1 cellular context compared by ENCODE assay signal in genomic region chr17:72092710-72093322, GRCh38.
A peak's percentile ranks its signal among the peaks of the same experiment; 100 is the strongest.
TF ChIP-seq lines count a peak whose summit lies in the region.

No MANE protein-coding gene starts in this region.

TF ChIP-seq in HepG2, 621 proteins besides CTCF, POLR2A, EP300 and RAD21 (continued from another document):
- TF ChIP-seq, protein P1, sequence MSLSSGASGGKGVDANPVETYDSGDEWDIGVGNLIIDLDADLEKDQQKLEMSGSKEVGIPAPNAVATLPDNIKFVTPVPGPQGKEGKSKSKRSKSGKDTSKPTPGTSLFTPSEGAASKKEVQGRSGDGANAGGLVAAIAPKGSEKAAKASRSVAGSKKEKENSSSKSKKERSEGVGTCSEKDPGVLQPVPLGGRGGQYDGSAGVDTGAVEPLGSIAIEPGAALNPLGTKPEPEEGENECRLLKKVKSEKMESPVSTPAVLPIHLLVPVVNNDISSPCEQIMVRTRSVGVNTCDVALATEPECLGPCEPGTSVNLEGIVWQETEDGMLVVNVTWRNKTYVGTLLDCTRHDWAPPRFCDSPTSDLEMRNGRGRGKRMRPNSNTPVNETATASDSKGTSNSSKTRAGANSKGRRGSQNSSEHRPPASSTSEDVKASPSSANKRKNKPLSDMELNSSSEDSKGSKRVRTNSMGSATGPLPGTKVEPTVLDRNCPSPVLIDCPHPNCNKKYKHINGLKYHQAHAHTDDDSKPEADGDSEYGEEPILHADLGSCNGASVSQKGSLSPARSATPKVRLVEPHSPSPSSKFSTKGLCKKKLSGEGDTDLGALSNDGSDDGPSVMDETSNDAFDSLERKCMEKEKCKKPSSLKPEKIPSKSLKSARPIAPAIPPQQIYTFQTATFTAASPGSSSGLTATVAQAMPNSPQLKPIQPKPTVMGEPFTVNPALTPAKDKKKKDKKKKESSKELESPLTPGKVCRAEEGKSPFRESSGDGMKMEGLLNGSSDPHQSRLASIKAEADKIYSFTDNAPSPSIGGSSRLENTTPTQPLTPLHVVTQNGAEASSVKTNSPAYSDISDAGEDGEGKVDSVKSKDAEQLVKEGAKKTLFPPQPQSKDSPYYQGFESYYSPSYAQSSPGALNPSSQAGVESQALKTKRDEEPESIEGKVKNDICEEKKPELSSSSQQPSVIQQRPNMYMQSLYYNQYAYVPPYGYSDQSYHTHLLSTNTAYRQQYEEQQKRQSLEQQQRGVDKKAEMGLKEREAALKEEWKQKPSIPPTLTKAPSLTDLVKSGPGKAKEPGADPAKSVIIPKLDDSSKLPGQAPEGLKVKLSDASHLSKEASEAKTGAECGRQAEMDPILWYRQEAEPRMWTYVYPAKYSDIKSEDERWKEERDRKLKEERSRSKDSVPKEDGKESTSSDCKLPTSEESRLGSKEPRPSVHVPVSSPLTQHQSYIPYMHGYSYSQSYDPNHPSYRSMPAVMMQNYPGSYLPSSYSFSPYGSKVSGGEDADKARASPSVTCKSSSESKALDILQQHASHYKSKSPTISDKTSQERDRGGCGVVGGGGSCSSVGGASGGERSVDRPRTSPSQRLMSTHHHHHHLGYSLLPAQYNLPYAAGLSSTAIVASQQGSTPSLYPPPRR (CRISPR knock-in tag; IDR thresholded peaks at IDR 0.05; ENCODE audit: borderline replicate concordance): peak; percentile 97
- TF ChIP-seq ZSCAN21 (CRISPR knock-in tag; IDR thresholded peaks at IDR 0.05; ENCODE audit: borderline replicate concordance) (peak; percentile 46; the same call in 1 of the 2 replicates), SSRP1 (CRISPR knock-in tag; IDR thresholded peaks at IDR 0.05) (peak; percentile 29; the same call in 1 of the 2 replicates), FOSL2 (CRISPR knock-in tag; IDR thresholded peaks at IDR 0.05) (peak; percentile 90), ZNF672 (CRISPR knock-in tag; IDR thresholded peaks at IDR 0.05) (no peak), KDM2A (CRISPR knock-in tag; IDR thresholded peaks at IDR 0.05; ENCODE audit: borderline replicate concordance, low read depth) (no peak), ZMAT3 (CRISPR knock-in tag; conservative IDR thresholded peaks at IDR 0.05) (0 out of 2 replicates have a peak, but pooled peaks have one; percentile 28), USF2 (IDR thresholded peaks at IDR 0.05; ENCODE audit: low read depth, low read length) (no peak), USF2 (CRISPR knock-in tag; IDR thresholded peaks at IDR 0.05; ENCODE audit: borderline replicate concordance) (no peak), JUNB (CRISPR knock-in tag; IDR thresholded peaks at IDR 0.05; ENCODE audit: borderline replicate concordance) (no peak), CENPBD1 (CRISPR knock-in tag; IDR thresholded peaks at IDR 0.05; ENCODE audit: borderline replicate concordance, low read depth) (no peak), ZNF33A (CRISPR knock-in tag; IDR thresholded peaks at IDR 0.05; ENCODE audit: borderline replicate concordance) (no peak), ZBTB25 (CRISPR knock-in tag; IDR thresholded peaks at IDR 0.05) (peak; percentile 79), SRF (IDR thresholded peaks at IDR 0.05; ENCODE audit: low read depth, low read length) (0 out of 2 replicates have a peak, but pooled peaks have one; percentile 20), SIX4 (CRISPR knock-in tag; IDR thresholded peaks at IDR 0.05) (peak; percentile 98), ZNF280B (CRISPR knock-in tag; IDR thresholded peaks at IDR 0.05; ENCODE audit: borderline replicate concordance) (no peak), ATF2 (CRISPR knock-in tag; IDR thresholded peaks at IDR 0.05) (peak; percentile 80), NONO (IDR thresholded peaks at IDR 0.05) (no peak), NONO (CRISPR knock-in tag; conservative IDR thresholded peaks at IDR 0.05) (peak; percentile 56; the same call in 1 of the 2 replicates), TBP (CRISPR knock-in tag; IDR thresholded peaks at IDR 0.05) (no peak), CCDC6 (CRISPR knock-in tag; IDR thresholded peaks at IDR 0.05) (peak; percentile 77; the same call in 1 of the 2 replicates), MAFF (IDR thresholded peaks at IDR 0.05; ENCODE audit: low read depth, low read length) (no peak), ZBTB20 (CRISPR knock-in tag; IDR thresholded peaks at IDR 0.05; ENCODE audit: borderline replicate concordance, low read depth) (peak; percentile 85), ZNF484 (CRISPR knock-in tag; IDR thresholded peaks at IDR 0.05; ENCODE audit: borderline replicate concordance, low read depth) (no peak), TRIM24 (CRISPR knock-in tag; IDR thresholded peaks at IDR 0.05) (peak; percentile 73; the same call in 1 of the 2 replicates), ELK4 (CRISPR knock-in tag; IDR thresholded peaks at IDR 0.05; ENCODE audit: borderline replicate concordance) (no peak), ZSCAN29 (CRISPR knock-in tag; conservative IDR thresholded peaks at IDR 0.05) (no peak), SIX1 (CRISPR knock-in tag; IDR thresholded peaks at IDR 0.05; ENCODE audit: borderline replicate concordance) (peak; percentile 96)
- TF ChIP-seq, protein P2, sequence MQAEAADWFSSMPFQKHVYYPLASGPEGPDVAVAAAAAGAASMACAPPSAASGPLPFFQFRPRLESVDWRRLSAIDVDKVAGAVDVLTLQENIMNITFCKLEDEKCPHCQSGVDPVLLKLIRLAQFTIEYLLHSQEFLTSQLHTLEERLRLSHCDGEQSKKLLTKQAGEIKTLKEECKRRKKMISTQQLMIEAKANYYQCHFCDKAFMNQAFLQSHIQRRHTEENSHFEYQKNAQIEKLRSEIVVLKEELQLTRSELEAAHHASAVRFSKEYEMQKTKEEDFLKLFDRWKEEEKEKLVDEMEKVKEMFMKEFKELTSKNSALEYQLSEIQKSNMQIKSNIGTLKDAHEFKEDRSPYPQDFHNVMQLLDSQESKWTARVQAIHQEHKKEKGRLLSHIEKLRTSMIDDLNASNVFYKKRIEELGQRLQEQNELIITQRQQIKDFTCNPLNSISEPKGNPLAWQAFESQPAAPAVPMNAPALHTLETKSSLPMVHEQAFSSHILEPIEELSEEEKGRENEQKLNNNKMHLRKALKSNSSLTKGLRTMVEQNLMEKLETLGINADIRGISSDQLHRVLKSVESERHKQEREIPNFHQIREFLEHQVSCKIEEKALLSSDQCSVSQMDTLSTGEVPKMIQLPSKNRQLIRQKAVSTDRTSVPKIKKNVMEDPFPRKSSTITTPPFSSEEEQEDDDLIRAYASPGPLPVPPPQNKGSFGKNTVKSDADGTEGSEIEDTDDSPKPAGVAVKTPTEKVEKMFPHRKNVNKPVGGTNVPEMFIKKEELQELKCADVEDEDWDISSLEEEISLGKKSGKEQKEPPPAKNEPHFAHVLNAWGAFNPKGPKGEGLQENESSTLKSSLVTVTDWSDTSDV (CRISPR knock-in tag; IDR thresholded peaks at IDR 0.05): no peak
- TF ChIP-seq, protein P3, sequence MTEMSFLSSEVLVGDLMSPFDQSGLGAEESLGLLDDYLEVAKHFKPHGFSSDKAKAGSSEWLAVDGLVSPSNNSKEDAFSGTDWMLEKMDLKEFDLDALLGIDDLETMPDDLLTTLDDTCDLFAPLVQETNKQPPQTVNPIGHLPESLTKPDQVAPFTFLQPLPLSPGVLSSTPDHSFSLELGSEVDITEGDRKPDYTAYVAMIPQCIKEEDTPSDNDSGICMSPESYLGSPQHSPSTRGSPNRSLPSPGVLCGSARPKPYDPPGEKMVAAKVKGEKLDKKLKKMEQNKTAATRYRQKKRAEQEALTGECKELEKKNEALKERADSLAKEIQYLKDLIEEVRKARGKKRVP (CRISPR knock-in tag; IDR thresholded peaks at IDR 0.05): no peak
